20 cellular contexts compared by ENCODE assay signal in genomic region chr3:81425198-81425868, GRCh38.
A peak's percentile ranks its signal among the peaks of the same experiment; 100 is the strongest.
DNase-seq lines count a peak whose midpoint lies in the region; ATAC-seq and TF ChIP-seq lines count a peak whose summit lies in the region.
"Had no signal": no experiment of that assay in that cellular context is flagged by ENCODE, and none has a peak within 500 bp of the region (broad histone marks: within the 10 kb centered on the region; RNA-seq: fewer than 3 reads in every experiment).

No MANE protein-coding gene starts in this region.

- DNase-seq in brain microvascular endothelial cell: peak; percentile 31
- peak; percentile 17 for DNase-seq in iPS-NIHi7 (ENCODE audit: extremely low spot score)
- DNase-seq in NCI-H2196 treated with DMSO at 0.1 percent for 48 hours (lab: John Stamatoyannopoulos, UW; ENCODE audit: unreplicated experiment): no peak
- no peak for DNase-seq in inferior parietal cortex (ENCODE audit: extremely low spot score)
- DNase-seq: activated naive CD4-positive, alpha-beta T cell treated with anti-CD3 and anti-CD28 coated beads, Interleukin-2, amount 50 U/mL, for 16 hours; body of pancreas; CD4-positive, alpha-beta T cell; heart right ventricle; left lung; occipital lobe; Peyer's patch; right lobe of liver; stimulated activated CD4-positive, alpha-beta T cell treated with anti-CD3 and anti-CD28 coated beads, Interleukin-1b, Interleukin-23, amount 100 ng/mL, for 48 hours; uterus had no signal

- H3K79me2 ChIP-seq in ACC112 (ENCODE audit: control insufficient read depth, insufficient read depth, low read length, unreplicated experiment): no peaks in the 10 kb centered on the region

- no peak overlapping the region for H2AFZ ChIP-seq in ACC112 (ENCODE audit: low read length, unreplicated experiment)

- peaks cover 4% of the 10 kb centered on the region; the same call in 1 of the 2 replicates for H3K9me3 ChIP-seq in HUES6 (ENCODE audit: control insufficient read depth, insufficient read depth, low read depth, low read length)
- H3K9me3 ChIP-seq: A549, body of pancreas, heart right ventricle, left lung, Peyer's patch, right lobe of liver, uterus had no signal

- H3K4me3 ChIP-seq in ACC112 (ENCODE audit: low read depth, low read length) (no peak overlapping the region), HUES6 (ENCODE audit: low read depth, low read length) (no peak overlapping the region), brain microvascular endothelial cell (ENCODE audit: low read depth, low read length) (no peak overlapping the region)
- H3K4me3 ChIP-seq: A549, body of pancreas, heart right ventricle, left lung, Peyer's patch, right lobe of liver, uterus had no signal

- H3K36me3 ChIP-seq in ACC112 (ENCODE audit: insufficient read depth, low read length) (no peaks in the 10 kb centered on the region), HUES6 (ENCODE audit: control insufficient read depth, insufficient read depth, low read length) (no peaks in the 10 kb centered on the region), brain microvascular endothelial cell (replicated peaks) (no peaks in the 10 kb centered on the region)
- H3K36me3 ChIP-seq: heart right ventricle, left lung, Peyer's patch, right lobe of liver, uterus had no signal

- in situ Hi-C loops in brain microvascular endothelial cell (cut with HindIII; ENCODE audit: low pct_ligation_motif_present, low sequenced_read_pairs): no loop called here

- H3K27me3 ChIP-seq in ACC112 (ENCODE audit: insufficient read depth, low read length): no peaks in the 10 kb centered on the region
- no peaks in the 10 kb centered on the region for H3K27me3 ChIP-seq in HUES6 (ENCODE audit: control insufficient read depth, insufficient read depth, low read length)
- H3K27me3 ChIP-seq in brain microvascular endothelial cell (replicated peaks): no peaks in the 10 kb centered on the region
- H3K27me3 ChIP-seq: body of pancreas, heart right ventricle, left lung, Peyer's patch, right lobe of liver, uterus had no signal

- TF ChIP-seq CTCF in brain microvascular endothelial cell (IDR thresholded peaks at IDR 0.05; ENCODE audit: low read depth, low read length, missing control alignments): no peak

- no peak for ATAC-seq in HG02973 (IDR thresholded peaks at IDR 0.05; ENCODE audit: unreplicated experiment)
- ATAC-seq in GM18511 (IDR thresholded peaks at IDR 0.05; ENCODE audit: unreplicated experiment): no peak
- ATAC-seq: A549, body of pancreas, heart right ventricle, left lung, right lobe of liver had no signal

- peak overlapping the region; percentile 20; the same call in 1 of the 2 replicates for H3K27ac ChIP-seq in ACC112 (ENCODE audit: low read depth, low read length)
- peak overlapping the region; percentile 64; the same call in 1 of the 2 replicates for H3K27ac ChIP-seq in HUES6 (ENCODE audit: low read depth, low read length)
- H3K27ac ChIP-seq in brain microvascular endothelial cell: peak overlapping the region; percentile 20
- H3K27ac ChIP-seq: A549, body of pancreas, heart right ventricle, KMS-11, left lung, Peyer's patch, right lobe of liver, uterus had no signal

- H3K4me1 ChIP-seq in ACC112 (ENCODE audit: control insufficient read depth, insufficient read depth, low read length, unreplicated experiment) (peaks cover 15% of the 10 kb centered on the region), HUES6 (ENCODE audit: control insufficient read depth, insufficient read depth, low read length) (peaks cover 33% of the 10 kb centered on the region)
- H3K4me1 ChIP-seq: A549, body of pancreas, heart right ventricle, left lung, Peyer's patch, right lobe of liver, uterus had no signal

- H3K9ac ChIP-seq in HUES6 (ENCODE audit: low read length): no peak overlapping the region
- H3K9ac ChIP-seq: KMS-11 had no signal

Comparison
In these comparisons a context has a peak if more than half of its experiments do, and no peak if none do; other contexts are left out.
1. DNase-seq: peak in brain microvascular endothelial cell (single experiment) and iPS-NIHi7 (single experiment); none in NCI-H2196 treated with DMSO at 0.1 percent for 48 hours (single experiment) and inferior parietal cortex (single experiment).
2. Peak in every context shown above with its lines, with median percentiles within 50 percentile points of each other: H3K27ac ChIP-seq.